ENCODE assay signal across 12 cellular contexts in genomic region chr6:152423216-152424103, GRCh38.
A peak's percentile ranks its signal among the peaks of the same experiment; 100 is the strongest.
DNase-seq lines count a peak whose midpoint lies in the region; ATAC-seq and TF ChIP-seq lines count a peak whose summit lies in the region.
"Had no signal": no experiment of that assay in that cellular context is flagged by ENCODE, and none has a peak within 500 bp of the region (broad histone marks: within the 10 kb centered on the region; RNA-seq: fewer than 3 reads in every experiment).

No MANE protein-coding gene starts in this region.

- no peak overlapping the region for H2BK5ac ChIP-seq in mesendoderm (ENCODE audit: low read length)

- H3K9ac ChIP-seq in mesendoderm (ENCODE audit: low read length) = no peak overlapping the region

- H3K9me3 ChIP-seq in testis = no peaks in the 10 kb centered on the region

- TF ChIP-seq CTCF in testis (IDR thresholded peaks at IDR 0.05) = peak in 1 of 3 experiments; percentile 19

- no peak overlapping the region for H3K56ac ChIP-seq in mesendoderm (ENCODE audit: low read length)

- H3K36me3 ChIP-seq in testis (ENCODE audit: low read depth, missing control alignments) (no peaks in the 10 kb centered on the region), mesendoderm (ENCODE audit: control insufficient read depth, insufficient read depth, low read length) (no peaks in the 10 kb centered on the region)

- DNase-seq in germinal center (ENCODE audit: low spot score) (peak; percentile 5), testis (no peak), anterior cingulate cortex (lab: John Stamatoyannopoulos, UW) (no peak), mesendoderm (no peak), iPS-NIHi7 (ENCODE audit: extremely low spot score) (no peak)
- DNase-seq: activated CD4-positive, alpha-beta T cell treated with anti-CD3 and anti-CD28 coated beads, Interleukin-2, amount 10 ng/mL, durations not matched to agents 7 days and 5 days; activated gamma-delta T cell treated with Interleukin-2 at 50 U/mL for 16 hours; DMS 273 treated with DMSO at 0.1 percent for 48 hours; NCI-H526 had no signal

- no peaks in the 10 kb centered on the region for H3K79me2 ChIP-seq in mesendoderm (ENCODE audit: control insufficient read depth, insufficient read depth, low read length)

- H3K4me1 ChIP-seq in testis = no peaks in the 10 kb centered on the region
- H3K4me1 ChIP-seq in mesendoderm (ENCODE audit: control insufficient read depth, low read depth, low read length) = no peaks in the 10 kb centered on the region

- TF ChIP-seq POLR2A in testis (IDR thresholded peaks at IDR 0.05) = no peak

- 85 to 90% methylated on average over 3 of the region's 3 CpGs for WGBS in testis, 2 donors
- WGBS in mesendoderm (ENCODE audit: extremely low coverage, insufficient coverage, low lambda C conversion rate) = no CpG with 5 or more reads among the region's 3 CpGs

- intact Hi-C loops in testis (cut with DNase I; ENCODE audit: low total_unique reads) = no loop called here

- no peak overlapping the region for H2BK15ac ChIP-seq in mesendoderm (replicated peaks; ENCODE audit: low read depth)

- no peak overlapping the region for H3K4me2 ChIP-seq in mesendoderm (ENCODE audit: low read length)

- no peak overlapping the region for H4K5ac ChIP-seq in mesendoderm (ENCODE audit: low read length)

- H3K27me3 ChIP-seq in testis = no peaks in the 10 kb centered on the region
- no peaks in the 10 kb centered on the region for H3K27me3 ChIP-seq in mesendoderm (ENCODE audit: insufficient read depth, low read length, poor library complexity)

- no peak overlapping the region for H3K18ac ChIP-seq in mesendoderm (ENCODE audit: low read length)

- H4K8ac ChIP-seq in mesendoderm (ENCODE audit: low read depth, low read length) = no peak overlapping the region

- H2AK5ac ChIP-seq in mesendoderm (ENCODE audit: low read length) = no peak overlapping the region

- H2BK120ac ChIP-seq in mesendoderm (ENCODE audit: low read depth, low read length) = no peak overlapping the region

- H3K4me3 ChIP-seq in testis (no peak overlapping the region), mesendoderm (ENCODE audit: low read length) (no peak overlapping the region)

- no peak overlapping the region for H3K23ac ChIP-seq in mesendoderm (ENCODE audit: low read length)

- H3K27ac ChIP-seq in testis (no peak overlapping the region), mesendoderm (ENCODE audit: low read depth, low read length) (no peak overlapping the region)

- ATAC-seq in GM18873 (IDR thresholded peaks at IDR 0.05; ENCODE audit: low FRiP score, unreplicated experiment) (peak; percentile 79), GM21737 (IDR thresholded peaks at IDR 0.05; ENCODE audit: unreplicated experiment) (peak; percentile 58), HG03175 (IDR thresholded peaks at IDR 0.05; ENCODE audit: unreplicated experiment) (peak; percentile 79)

- no peaks in the 10 kb centered on the region for H3K79me1 ChIP-seq in mesendoderm (ENCODE audit: low read length)

- H3K4ac ChIP-seq in mesendoderm (ENCODE audit: low read depth, low read length) = no peak overlapping the region
